ENCODE assay signal across 9 cellular contexts in genomic region chr11:33997473-33998347, GRCh38. TPM values are rescaled to one million over a fixed set of nuclear protein-coding genes. Genes with fewer than 3 reads are reported as not detected.
DNase-seq lines count a peak whose midpoint lies in the region; ATAC-seq, FAIRE-seq and TF ChIP-seq lines count a peak whose summit lies in the region.
"Had no signal": no experiment of that assay in that cellular context is flagged by ENCODE, and none has a peak within 500 bp of the region (broad histone marks: within the 10 kb centered on the region; RNA-seq: fewer than 3 reads in every experiment).

No MANE protein-coding gene starts in this region.

- WGBS in K562 (ENCODE audit: insufficient coverage, low coverage, missing lambda C conversion rate) = 14% methylated on average over 9 of the region's 9 CpGs
- WGBS in esophagus squamous epithelium, 2 donors = 29 to 50% methylated on average over 8 to 9 of the region's 9 CpGs

- peak overlapping the region; percentile 54 for H3K4me2 ChIP-seq in Loucy (ENCODE audit: low read depth, low read length, poor library complexity, severe bottlenecking)
- peak overlapping the region; percentile 53 for H3K4me2 ChIP-seq in K562 (ENCODE audit: insufficient read depth, low read length)

- peak overlapping the region in 1 of 9 donors; percentile 49 for H3K27ac Mint-ChIP-seq in naive thymus-derived CD4-positive, alpha-beta T cell
- no peak overlapping the region for H3K27ac Mint-ChIP-seq in T-helper 2 cell treated with Interferon-gamma antibody and Interleukin-4, amounts not matched to agents 5 μg/mL and 100 μg/mL, for 36 hours
- H3K27ac Mint-ChIP-seq: activated CD4-positive, alpha-beta memory T cell treated with anti-CD3 and anti-CD28 coated beads, Interleukin-2, amount 10 ng/mL, durations not matched to agents 7 days and 5 days had no signal

- no TSS peak for BruUV-seq in K562 (replicated peaks; lab: Mats Ljungman, UMichigan)

- TF ChIP-seq CTCF in Loucy (conservative IDR thresholded peaks at IDR 0.05; ENCODE audit: low read length) (no peak), K562 (IDR thresholded peaks at IDR 0.05 in 2 of 3, conservative IDR thresholded peaks at IDR 0.05 in 1 of 3; ENCODE audit: insufficient read depth in 2 of 3, low read depth in 1 of 3, low read length in 3 of 3) (no peak), esophagus squamous epithelium (IDR thresholded peaks at IDR 0.05) (no peak)

- no peak for TF ChIP-seq RAD21 in K562 (CRISPR knock-in tag; conservative IDR thresholded peaks at IDR 0.05 in 1 of 2, IDR thresholded peaks at IDR 0.05 in 1 of 2)

- H3K36me3 Mint-ChIP-seq in naive thymus-derived CD4-positive, alpha-beta T cell = no peaks in the 10 kb centered on the region
- H3K36me3 Mint-ChIP-seq in T-helper 2 cell treated with Interferon-gamma antibody and Interleukin-4, amounts not matched to agents 5 μg/mL and 100 μg/mL, for 36 hours (ENCODE audit: low read depth) = no peaks in the 10 kb centered on the region

- CTCF ChIA-PET in K562 (lab: Yijun Ruan, JAX; ENCODE audit: low intra/inter-chr PET ratio) = interaction anchor here (0.7 to 1.9 kb wide), 5 partner anchors 10 to 362 kb away, joined by 3 to 15 read pairs (median 3); no protein-coding TSS in a partner anchor
- CTCF ChIA-PET in naive thymus-derived CD4-positive, alpha-beta T cell (lab: Charles Lee) = interaction anchor here (0.7 to 2.2 kb wide), 13 partner anchors 9 to 360 kb away, joined by 3 to 10 read pairs (median 4); partner anchors contain the start of genes ABTB2 and CAPRIN1

- H3K79me2 ChIP-seq in Loucy (ENCODE audit: insufficient read depth, low read length) (no peaks in the 10 kb centered on the region), K562 (ENCODE audit: control insufficient read depth, insufficient read depth, low read length) (no peaks in the 10 kb centered on the region)

- peak; percentile 43 for ATAC-seq in K562
- ATAC-seq in naive thymus-derived CD4-positive, alpha-beta T cell = no peak

- H3K4me3 ChIP-seq in Loucy (ENCODE audit: low read length, poor library complexity, severe bottlenecking) (peak overlapping the region; percentile 18), K562 (no peak overlapping the region), esophagus squamous epithelium (peak overlapping the region in 1 of 4 donors; percentile 44)
- no peak overlapping the region for H3K4me3 ChIP-seq in naive thymus-derived CD4-positive, alpha-beta T cell (ENCODE audit: low read length)
- H3K4me3 ChIP-seq: transverse colon had no signal

- H3K9me2 ChIP-seq in Loucy (replicated peaks; ENCODE audit: low read depth, low read length) = no peaks in the 10 kb centered on the region

- H4K20me1 ChIP-seq in Loucy (ENCODE audit: insufficient read depth, low read length, poor library complexity, severe bottlenecking) (no peaks in the 10 kb centered on the region), K562 (replicated peaks; ENCODE audit: control insufficient read depth, insufficient read depth, low read length) (no peaks in the 10 kb centered on the region)

- H3K27me3 Mint-ChIP-seq in naive thymus-derived CD4-positive, alpha-beta T cell = peaks cover 12 to 40% (median 18%) of the 10 kb centered on the region in 5 donors
- H3K27me3 Mint-ChIP-seq in T-helper 2 cell treated with Interferon-gamma antibody and Interleukin-4, amounts not matched to agents 5 μg/mL and 100 μg/mL, for 36 hours (ENCODE audit: low read depth) = peaks cover 27% of the 10 kb centered on the region

- H3K9me3 ChIP-seq in Loucy (ENCODE audit: insufficient read depth, low read depth, low read length) (no peaks in the 10 kb centered on the region), K562 (replicated peaks; ENCODE audit: control insufficient read depth, insufficient read depth, low read depth, low read length) (no peaks in the 10 kb centered on the region), esophagus squamous epithelium (no peaks in the 10 kb centered on the region)
- no peaks in the 10 kb centered on the region for H3K9me3 ChIP-seq in naive thymus-derived CD4-positive, alpha-beta T cell (ENCODE audit: control insufficient read depth in 2 of 3, low read length in 3 of 3)
- H3K9me3 ChIP-seq: transverse colon had no signal

- intact Hi-C loops in K562 (cut with micrococcal nuclease) (loop anchor here (1.0 to 10.0 kb wide), 6 partner anchors 53 to 497 kb away; partner anchors contain the start of gene CAPRIN1), esophagus squamous epithelium (cut with DNase I) (loop anchor here (5.0 kb wide), 2 partner anchors 110 to 360 kb away; partner anchors contain the start of genes ABTB2 and NAT10)
- intact Hi-C loops in naive thymus-derived CD4-positive, alpha-beta T cell (cut with micrococcal nuclease) = loop anchor here (1.0 to 5.0 kb wide), 11 partner anchors 54 to 495 kb away; partner anchors contain the start of genes CAPRIN1 (in 2 of the 2) and NAT10 (in 2 of the 2)

- peaks cover 40% of the 10 kb centered on the region for H3K27me3 ChIP-seq in Loucy (ENCODE audit: insufficient read depth, low read length, poor library complexity, severe bottlenecking)
- H3K27me3 ChIP-seq in K562 (ENCODE audit: control insufficient read depth in 2 of 2, insufficient read depth in 2 of 2, low read length in 2 of 2) = 0 out of 5 replicates have a peak, but pooled peaks cover 0 to 3% of the 10 kb centered on the region in 2 experiments
- H3K27me3 ChIP-seq in naive thymus-derived CD4-positive, alpha-beta T cell (ENCODE audit: control insufficient read depth in 2 of 2, insufficient read depth in 2 of 2, low read length in 2 of 2) = peaks cover 0 to 5% of the 10 kb centered on the region in 2 donors
- H3K27me3 ChIP-seq in esophagus squamous epithelium = peaks cover 0 to 7% (median 0%) of the 10 kb centered on the region in 4 donors

- TF ChIP-seq POLR2A in K562 (conservative IDR thresholded peaks at IDR 0.05) (no peak), esophagus squamous epithelium (IDR thresholded peaks at IDR 0.05) (no peak)

- H3K4me3 Mint-ChIP-seq in naive thymus-derived CD4-positive, alpha-beta T cell = peak overlapping the region in 7 of 10 donors; percentile 31 to 74 (median 59)
- H3K4me3 Mint-ChIP-seq in T-helper 2 cell treated with Interferon-gamma antibody and Interleukin-4, amounts not matched to agents 5 μg/mL and 100 μg/mL, for 36 hours = no peak overlapping the region

- peak; percentile 11 for FAIRE-seq in K562 (lab: Jason Lieb, UNC)

- DNase-seq in EH (ENCODE audit: low read depth) (peak; percentile 9), K562 (ENCODE audit: extremely low read depth in 1 of 4, low spot score in 3 of 4) (peak in 1 of 4 experiments; percentile 41), esophagus squamous epithelium (lab: John Stamatoyannopoulos, UW) (no peak), hippocampal formation (lab: John Stamatoyannopoulos, UW) (no peak)
- no peak for DNase-seq in naive thymus-derived CD4-positive, alpha-beta T cell
- DNase-seq in T-helper 2 cell treated with Interferon-gamma antibody and Interleukin-4, amounts not matched to agents 5 μg/mL and 100 μg/mL, for 36 hours (ENCODE audit: low spot score) = no peak

- H3K27ac ChIP-seq in K562 (ENCODE audit: extremely low read depth, low read depth, low read length) (no peak overlapping the region), esophagus squamous epithelium (no peak overlapping the region)
- no peak overlapping the region for H3K27ac ChIP-seq in naive thymus-derived CD4-positive, alpha-beta T cell (ENCODE audit: low read depth, low read length)
- H3K27ac ChIP-seq: transverse colon had no signal

- H3K36me3 ChIP-seq in Loucy (ENCODE audit: insufficient read depth, low read length) = no peaks in the 10 kb centered on the region
- H3K36me3 ChIP-seq in K562 (ENCODE audit: control insufficient read depth, insufficient read depth, low read length) = no peaks in the 10 kb centered on the region
- no peaks in the 10 kb centered on the region for H3K36me3 ChIP-seq in naive thymus-derived CD4-positive, alpha-beta T cell (ENCODE audit: control insufficient read depth in 2 of 3, insufficient read depth in 3 of 3, low read length in 3 of 3)
- no peaks in the 10 kb centered on the region for H3K36me3 ChIP-seq in esophagus squamous epithelium
- H3K36me3 ChIP-seq: transverse colon had no signal

- in situ Hi-C loops in K562 (cut with MboI) = loop anchor here (10.0 kb wide), 1 partner anchor 357 kb away; the partner anchor contains the start of gene ABTB2

- POLR2A ChIA-PET in K562 (lab: Yijun Ruan, JAX) = interaction anchor here (1.0 to 1.6 kb wide), 5 partner anchors 9 to 140 kb away, joined by 3 to 4 read pairs (median 4); partner anchors contain the start of gene NAT10
- POLR2A ChIA-PET in naive thymus-derived CD4-positive, alpha-beta T cell (lab: Charles Lee) = interaction anchor here (0.6 to 2.0 kb wide), 3 partner anchors 107 to 361 kb away, joined by 3 to 6 read pairs (median 4); partner anchors contain the start of genes ABTB2 and NAT10

- TF ChIP-seq EP300 in K562 (IDR thresholded peaks at IDR 0.05; ENCODE audit: low read length) = no peak

- H3F3A ChIP-seq in Loucy (ENCODE audit: low read depth) = no peaks in the 10 kb centered on the region

- H3K9me1 ChIP-seq in K562 (ENCODE audit: control insufficient read depth, insufficient read depth, low read length) = no peaks in the 10 kb centered on the region

- H2AFZ ChIP-seq in Loucy (ENCODE audit: low read length) = peak overlapping the region; percentile 20; the same call in 1 of the 2 replicates
- peak overlapping the region; percentile 90 for H2AFZ ChIP-seq in K562 (ENCODE audit: low read depth, low read length)

- H3K9me3 Mint-ChIP-seq in naive thymus-derived CD4-positive, alpha-beta T cell = no peaks in the 10 kb centered on the region
- H3K9me3 Mint-ChIP-seq in T-helper 2 cell treated with Interferon-gamma antibody and Interleukin-4, amounts not matched to agents 5 μg/mL and 100 μg/mL, for 36 hours = no peaks in the 10 kb centered on the region
- H3K9me3 Mint-ChIP-seq: activated CD4-positive, alpha-beta memory T cell treated with anti-CD3 and anti-CD28 coated beads, Interleukin-2, amount 10 ng/mL, durations not matched to agents 7 days and 5 days had no signal

- peaks cover 0 to 10% (median 8%) of the 10 kb centered on the region in 7 donors for H3K4me1 Mint-ChIP-seq in naive thymus-derived CD4-positive, alpha-beta T cell
- H3K4me1 Mint-ChIP-seq in T-helper 2 cell treated with Interferon-gamma antibody and Interleukin-4, amounts not matched to agents 5 μg/mL and 100 μg/mL, for 36 hours (ENCODE audit: low read depth) = peaks cover 7% of the 10 kb centered on the region

- H3K4me1 ChIP-seq in Loucy (ENCODE audit: insufficient read depth, low read length, poor library complexity, severe bottlenecking) (peaks cover 7% of the 10 kb centered on the region), K562 (replicated peaks in 1 of 2; ENCODE audit: control insufficient read depth in 2 of 2, insufficient read depth in 2 of 2, low read length in 2 of 2) (peaks cover 3 to 8% of the 10 kb centered on the region in 2 experiments; a peak in 3 of 5 replicates), esophagus squamous epithelium (peaks cover 0 to 16% (median 9%) of the 10 kb centered on the region in 3 donors)
- peaks cover 0 to 3% of the 10 kb centered on the region in 2 donors for H3K4me1 ChIP-seq in naive thymus-derived CD4-positive, alpha-beta T cell (ENCODE audit: control insufficient read depth in 2 of 2, insufficient read depth in 2 of 2, low read length in 2 of 2)

- H3K9ac ChIP-seq in Loucy (ENCODE audit: low read depth, low read length, poor library complexity, severe bottlenecking) = no peak overlapping the region
- H3K9ac ChIP-seq in K562 (ENCODE audit: insufficient read depth in 1 of 2, low read depth in 2 of 2, low read length in 2 of 2) = peak overlapping the region in 1 of 2 experiments; percentile 13; a peak in 1 of 4 replicates

RNA-seq across cellular contexts. Expression of gene CAPRIN1, which starts 53.8 kb away (rescaled TPM):
- total RNA-seq in K562 (2011; cell fraction: chromatin; rRNA removed; ENCODE audit: low replicate concordance) = 130 and 461 TPM in 2 replicates
- total RNA-seq in K562 (2011; cell fraction: nucleolus; rRNA removed) = 84.2 and 92.2 TPM in 2 replicates
- 188 and 293 TPM in 2 replicates for total RNA-seq in K562 (2011; cell fraction: nucleoplasm; rRNA removed)
- 216 and 244 TPM in 2 replicates for total RNA-seq in K562 (2014; rRNA removed)
- total RNA-seq in K562 (2014; rRNA removed; fragmentation: Illumina TruSeq; extraction: Trizol) = 226 and 247 TPM in 2 replicates
- 237 and 246 TPM in 2 replicates for total RNA-seq in K562 (2015; rRNA removed; fragmentation: Illumina TruSeq; extraction: Trizol)
- 252 and 263 TPM in 2 replicates for total RNA-seq in K562 (2021)
- polyA plus RNA-seq in K562 (2011; rRNA removed) = 255 and 269 TPM in 2 replicates
- 244 and 252 TPM in 2 replicates for polyA plus RNA-seq in K562 (2011; cell fraction: cytosol; rRNA removed)
- polyA plus RNA-seq in K562 (2011; cell fraction: nucleus; rRNA removed) = 170 and 222 TPM in 2 replicates
- 154 and 186 TPM in 2 replicates for polyA plus RNA-seq in K562 (2012)
- polyA plus RNA-seq in K562 (2014; fragmentation: Illumina TruSeq; extraction: Trizol) = 235 and 271 TPM in 2 replicates
- polyA plus RNA-seq in K562 (2014; fragmentation: Nextera tagmentation; extraction: Ambion mirVana) = 10 to 100 TPM; 49.6 to 51.8 TPM
- polyA plus RNA-seq in K562 (2014; rRNA removed) = 181 and 188 TPM in 2 replicates
- polyA minus RNA-seq in K562 (2011; rRNA and poly(A)+ RNA removed) = 519 and 530 TPM in 2 replicates
- polyA minus RNA-seq in K562 (2011; cell fraction: cytosol; rRNA and poly(A)+ RNA removed) = 168 and 225 TPM in 2 replicates
- polyA minus RNA-seq in K562 (2011; cell fraction: nucleus; rRNA and poly(A)+ RNA removed) = 89.8 and 158 TPM in 2 replicates
- total RNA-seq in naive thymus-derived CD4-positive, alpha-beta T cell = 100 to 1,000 TPM; 120 to 227 (median 163) TPM
- 10 to 100 TPM; 65.0 to 99.0 TPM for polyA plus RNA-seq in naive thymus-derived CD4-positive, alpha-beta T cell
- total RNA-seq in esophagus squamous epithelium = 100 to 1,000 TPM in 3 of 4 donors, 10 to 100 TPM in 1; 94.1 to 151 (median 132) TPM
